11 cellular contexts compared by ENCODE assay signal in genomic region chr12:67788118-67788517, GRCh38.
"Had no signal": no experiment of that assay in that cellular context is flagged by ENCODE, and none has a peak within 500 bp of the region (broad histone marks: within the 10 kb centered on the region; RNA-seq: fewer than 3 reads in every experiment).

No MANE protein-coding gene starts in this region.

- H3K9me3 ChIP-seq: tibial artery had no signal

- ATAC-seq: naive thymus-derived CD4-positive, alpha-beta T cell had no signal

- DNase-seq: activated CD4-positive, alpha-beta memory T cell treated with anti-CD3 and anti-CD28 coated beads, Interleukin-2, amount 10 ng/mL, durations not matched to agents 7 days and 5 days; activated CD4-positive, alpha-beta T cell treated with anti-CD3 and anti-CD28 coated beads for 48 hours; activated effector memory CD4-positive, alpha-beta T cell treated with anti-CD3 and anti-CD28 coated beads, Interleukin-2, amount 50 U/mL, for 16 hours; activated naive CD4-positive, alpha-beta T cell treated with anti-CD3 and anti-CD28 coated beads, Interleukin-2, amount 10 ng/mL, durations not matched to agents 7 days and 5 days; effector CD4-positive, alpha-beta T cell; kidney glomerular epithelial cell; naive thymus-derived CD4-positive, alpha-beta T cell; retina; stimulated activated CD4-positive, alpha-beta T cell treated with anti-CD3 and anti-CD28 coated beads, Interleukin-12 subunit alpha, Interleukin-12 subunit beta, amount 100 ng/mL, for 4 hours; substantia nigra; tibial artery had no signal

- H3K27ac ChIP-seq: tibial artery had no signal

- H3K36me3 ChIP-seq: tibial artery had no signal

- H3K4me3 ChIP-seq: tibial artery had no signal

- H3K27me3 ChIP-seq: tibial artery had no signal
